ENCODE assay signal across 12 cellular contexts in the genomic region with DNA sequence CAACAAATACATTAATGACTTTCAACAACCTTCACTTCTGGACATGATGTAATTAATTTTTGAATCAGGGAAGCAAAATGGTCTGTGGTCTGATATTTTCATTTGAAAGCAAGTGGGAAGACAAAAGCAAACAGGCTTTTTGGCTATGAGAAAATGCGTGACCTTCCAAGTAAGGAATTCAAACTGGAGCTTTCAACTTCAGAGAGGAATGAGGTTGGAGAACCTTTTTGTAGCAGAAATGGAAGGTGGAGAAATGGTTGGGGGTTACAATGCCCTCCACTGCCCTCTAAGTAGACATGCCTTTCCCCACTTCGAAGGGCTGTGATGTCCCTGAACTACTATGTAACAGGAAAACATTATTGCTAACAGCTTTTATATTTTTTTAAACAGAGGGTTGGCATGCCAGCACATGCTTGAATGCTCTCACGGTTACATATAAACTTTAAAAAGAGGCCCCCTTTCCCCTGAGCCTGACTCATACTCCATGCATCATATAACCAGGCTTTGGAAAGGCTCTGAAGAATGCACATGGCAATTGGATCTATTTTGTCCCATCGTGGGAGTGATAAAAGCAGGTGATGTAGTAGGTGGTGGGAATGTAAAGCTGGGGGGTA.
DNase-seq lines count a peak whose midpoint lies in the region; ATAC-seq, FAIRE-seq and TF ChIP-seq lines count a peak whose summit lies in the region.
"Had no signal": no experiment of that assay in that cellular context is flagged by ENCODE, and none has a peak within 500 bp of the region (broad histone marks: within the 10 kb centered on the region; RNA-seq: fewer than 3 reads in every experiment).

No MANE protein-coding gene starts in this region.

- H3K36me3 ChIP-seq in keratinocyte (ENCODE audit: control insufficient read depth in 2 of 2, extremely low read depth in 1 of 2, insufficient read depth in 2 of 2, low read length in 2 of 2) (no peaks in the 10 kb centered on the region), suprapubic skin (no peaks in the 10 kb centered on the region), spleen (no peaks in the 10 kb centered on the region)
- H3K36me3 ChIP-seq: tibial nerve had no signal

- TF ChIP-seq CTCF in keratinocyte (optimal IDR thresholded peaks at IDR 0.05 in 1 of 3, IDR thresholded peaks at IDR 0.05 in 1 of 3, conservative IDR thresholded peaks at IDR 0.05 in 1 of 3; ENCODE audit: extremely low read depth in 1 of 3, insufficient read depth in 2 of 3, low read length in 3 of 3), result no peak
- TF ChIP-seq CTCF in suprapubic skin (IDR thresholded peaks at IDR 0.05), result no peak
- TF ChIP-seq CTCF in spleen (IDR thresholded peaks at IDR 0.05 in 8 of 11, conservative IDR thresholded peaks at IDR 0.05 in 3 of 11), result no peak

- no peak for TF ChIP-seq EP300 in suprapubic skin (IDR thresholded peaks at IDR 0.05)

- H2AFZ ChIP-seq in keratinocyte (ENCODE audit: control insufficient read depth, low read length), result peak overlapping the region; percentile 93

- no peaks in the 10 kb centered on the region for H3K79me2 ChIP-seq in keratinocyte (ENCODE audit: control insufficient read depth, insufficient read depth, low read length)

- no peak overlapping the region for H3K4me3 ChIP-seq in keratinocyte (ENCODE audit: control insufficient read depth in 2 of 3, extremely low read depth in 1 of 3, insufficient read depth in 2 of 3, low read depth in 1 of 3, low read length in 3 of 3)
- no peak overlapping the region for H3K4me3 ChIP-seq in suprapubic skin
- no peak overlapping the region for H3K4me3 ChIP-seq in spleen
- H3K4me3 ChIP-seq: tibial nerve had no signal

- H3K4me2 ChIP-seq in keratinocyte (ENCODE audit: control insufficient read depth, extremely low read depth, insufficient read depth, low read depth, low read length), result peak overlapping the region; percentile 75

- H3K4me1 ChIP-seq in keratinocyte (ENCODE audit: control insufficient read depth, extremely low read depth, insufficient read depth, low read length) (peaks cover 21% of the 10 kb centered on the region), suprapubic skin (no peaks in the 10 kb centered on the region), spleen (no peaks in the 10 kb centered on the region)

- FAIRE-seq in keratinocyte (lab: Jason Lieb, UNC), result peak; percentile 83

- ATAC-seq in GM21390 (IDR thresholded peaks at IDR 0.05; ENCODE audit: unreplicated experiment) (no peak), GM18909 (IDR thresholded peaks at IDR 0.05; ENCODE audit: poor library complexity, unreplicated experiment) (no peak)

- TF ChIP-seq POLR2A in suprapubic skin (IDR thresholded peaks at IDR 0.05), result no peak
- TF ChIP-seq POLR2A in spleen (IDR thresholded peaks at IDR 0.05), result no peak

- WGBS in suprapubic skin, result 45% methylated on average over 4 of the region's 4 CpGs
- 56 to 69% (median 62%) methylated on average over 4 of the region's 4 CpGs for WGBS in spleen, 5 donors

- DNase-seq in H4 (ENCODE audit: low spot score) (peak; percentile 19), amniotic stem cell (lab: John Stamatoyannopoulos, UW) (peak; percentile 64), keratinocyte (ENCODE audit: low read depth, low spot score) (no peak), suprapubic skin (ENCODE audit: low spot score in 2 of 2) (no peak), spleen (no peak), NCI-H748 (lab: John Stamatoyannopoulos, UW; ENCODE audit: unreplicated experiment) (no peak)
- DNase-seq: activated CD4-positive, alpha-beta T cell treated with anti-CD3 and anti-CD28 coated beads, Interleukin-2, amount 10 ng/mL, durations not matched to agents 7 days and 5 days; central memory CD4-positive, alpha-beta T cell; Karpas-422 had no signal

- H3K9me3 ChIP-seq in keratinocyte (ENCODE audit: control insufficient read depth, low read depth, low read length), result no peaks in the 10 kb centered on the region
- no peaks in the 10 kb centered on the region for H3K9me3 ChIP-seq in suprapubic skin
- peaks cover 0 to 4% (median 0%) of the 10 kb centered on the region in 8 donors for H3K9me3 ChIP-seq in spleen
- H3K9me3 ChIP-seq: tibial nerve had no signal

- intact Hi-C loops in spleen (cut with DNase I; ENCODE audit: low total_unique reads), result no loop called here

- H3K9me1 ChIP-seq in keratinocyte (ENCODE audit: control insufficient read depth, extremely low read depth, insufficient read depth, low read length), result no peaks in the 10 kb centered on the region

- no peaks in the 10 kb centered on the region for H4K20me1 ChIP-seq in keratinocyte (ENCODE audit: control insufficient read depth, extremely low read depth, insufficient read depth, low read length)

- H3K27ac ChIP-seq in keratinocyte (ENCODE audit: control insufficient read depth, insufficient read depth, low read length) (peak overlapping the region; percentile 90), suprapubic skin (peak overlapping the region; percentile 20), spleen (no peak overlapping the region)

- H3K27me3 ChIP-seq in keratinocyte (ENCODE audit: control insufficient read depth, extremely low read depth, insufficient read depth, low read length) (no peaks in the 10 kb centered on the region), suprapubic skin (no peaks in the 10 kb centered on the region), spleen (replicated peaks in 1 of 7) (no peaks in the 10 kb centered on the region)
- H3K27me3 ChIP-seq: tibial nerve had no signal

- peak overlapping the region; percentile 20 for H3K9ac ChIP-seq in keratinocyte (ENCODE audit: control insufficient read depth, extremely low read depth, insufficient read depth, low read length)

- dilution Hi-C loops in keratinocyte (cut with MboI; ENCODE audit: extremely low pct_ligation_motif_present, low sequenced_read_pairs), result no loop called here

Comparison
In these comparisons a context has a peak if more than half of its experiments do, and no peak if none do; other contexts are left out.
1. DNase-seq: peak in H4 (single experiment) and amniotic stem cell (single experiment); none in keratinocyte (single experiment), suprapubic skin (0 of 2), spleen (single experiment) and NCI-H748 (single experiment).
2. H3K27ac ChIP-seq: peak in keratinocyte (single experiment) and suprapubic skin (single experiment); none in spleen (0 of 8).